In the genomic region with DNA sequence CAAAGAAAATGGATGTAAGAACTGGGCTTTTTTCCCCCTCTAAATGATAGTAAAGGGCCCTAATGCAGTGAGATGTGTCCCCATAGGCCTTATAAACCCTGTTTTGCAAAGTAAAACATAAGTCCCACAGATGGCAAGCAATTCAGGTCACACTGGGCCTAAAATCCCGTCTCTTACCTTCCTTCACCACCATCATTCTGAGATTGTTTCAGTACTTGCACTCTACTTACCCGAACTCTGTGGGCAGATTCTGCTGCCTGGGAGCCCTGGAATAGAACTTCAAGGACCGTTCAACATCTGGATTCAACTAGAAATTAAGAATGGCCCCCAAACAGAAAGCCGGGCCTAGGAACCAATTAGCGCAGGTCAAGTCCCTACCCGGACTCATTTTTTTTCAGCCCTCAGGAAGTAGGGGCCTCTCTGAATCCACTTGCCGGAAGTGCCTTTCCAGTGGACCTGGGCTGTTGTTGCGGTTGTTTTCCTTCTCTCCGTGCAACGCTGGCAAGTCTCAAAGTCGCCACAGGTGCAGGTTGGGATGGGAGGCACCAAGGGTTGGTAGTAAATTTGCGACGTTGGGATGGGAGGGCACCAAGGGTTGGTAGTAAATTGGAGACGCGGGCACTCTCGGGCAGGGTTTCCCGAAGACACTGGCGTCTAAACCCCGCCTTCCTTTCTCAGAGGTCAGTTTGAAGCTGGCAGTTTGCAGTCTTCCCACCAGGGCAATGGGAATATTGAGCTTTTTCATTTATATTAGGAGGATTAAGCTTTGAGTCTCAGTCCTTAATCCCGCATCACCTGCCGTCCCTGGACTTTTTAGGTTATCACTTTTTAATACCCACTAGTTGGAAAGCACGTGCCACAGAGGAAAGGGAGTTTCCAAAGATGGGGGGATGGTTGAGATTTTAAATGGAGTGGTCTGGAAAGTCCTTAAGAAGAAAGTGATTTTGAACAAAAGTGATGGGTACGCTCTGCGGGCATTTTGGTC, we compare ENCODE assay signal across 1 cellular context.
TF ChIP-seq lines count a peak whose summit lies in the region.

Gene TMEM69, plus strand, starts transcription at position 429 of the 985 bp plus-strand sequence. CDS start 2,888 bp downstream, outside the sequence.

TF ChIP-seq in WTC11, 78 proteins besides CTCF, POLR2A, EP300 and RAD21 (continued from another document):
- no peak for TF ChIP-seq ZNF281 (CRISPR knock-in tag; IDR thresholded peaks at IDR 0.05)
- TF ChIP-seq, protein P1, sequence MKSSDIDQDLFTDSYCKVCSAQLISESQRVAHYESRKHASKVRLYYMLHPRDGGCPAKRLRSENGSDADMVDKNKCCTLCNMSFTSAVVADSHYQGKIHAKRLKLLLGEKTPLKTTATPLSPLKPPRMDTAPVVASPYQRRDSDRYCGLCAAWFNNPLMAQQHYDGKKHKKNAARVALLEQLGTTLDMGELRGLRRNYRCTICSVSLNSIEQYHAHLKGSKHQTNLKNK (CRISPR knock-in tag; IDR thresholded peaks at IDR 0.05): no peak
- 0 out of 2 replicates have a peak, but pooled peaks have one; percentile 70 for TF ChIP-seq ZNF232 (CRISPR knock-in tag; IDR thresholded peaks at IDR 0.05)
- TF ChIP-seq ETV6 (CRISPR knock-in tag; IDR thresholded peaks at IDR 0.05): peak; percentile 53; the same call in 1 of the 2 replicates
- TF ChIP-seq, protein P2, sequence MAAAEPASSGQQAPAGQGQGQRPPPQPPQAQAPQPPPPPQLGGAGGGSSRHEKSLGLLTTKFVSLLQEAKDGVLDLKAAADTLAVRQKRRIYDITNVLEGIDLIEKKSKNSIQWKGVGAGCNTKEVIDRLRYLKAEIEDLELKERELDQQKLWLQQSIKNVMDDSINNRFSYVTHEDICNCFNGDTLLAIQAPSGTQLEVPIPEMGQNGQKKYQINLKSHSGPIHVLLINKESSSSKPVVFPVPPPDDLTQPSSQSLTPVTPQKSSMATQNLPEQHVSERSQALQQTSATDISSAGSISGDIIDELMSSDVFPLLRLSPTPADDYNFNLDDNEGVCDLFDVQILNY (CRISPR knock-in tag; IDR thresholded peaks at IDR 0.05): no peak
- TF ChIP-seq SMAD3 (CRISPR knock-in tag; IDR thresholded peaks at IDR 0.05; ENCODE audit: borderline replicate concordance): peak; percentile 39; the same call in 1 of the 2 replicates
- TF ChIP-seq MYBL2 (CRISPR knock-in tag; IDR thresholded peaks at IDR 0.05): peak; percentile 43; the same call in 1 of the 2 replicates
- TF ChIP-seq, protein P3, sequence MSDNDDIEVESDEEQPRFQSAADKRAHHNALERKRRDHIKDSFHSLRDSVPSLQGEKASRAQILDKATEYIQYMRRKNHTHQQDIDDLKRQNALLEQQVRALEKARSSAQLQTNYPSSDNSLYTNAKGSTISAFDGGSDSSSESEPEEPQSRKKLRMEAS (CRISPR knock-in tag; IDR thresholded peaks at IDR 0.05): no peak
- no peak for TF ChIP-seq ZNF219 (CRISPR knock-in tag; IDR thresholded peaks at IDR 0.05; ENCODE audit: borderline replicate concordance)
- TF ChIP-seq USF1 (CRISPR knock-in tag; IDR thresholded peaks at IDR 0.05): peak; percentile 32; the same call in 1 of the 2 replicates
